ENCODE assay signal across 21 cellular contexts in genomic region chr21:42390696-42391095, GRCh38. TPM values are rescaled to one million over a fixed set of nuclear protein-coding genes. Genes with fewer than 3 reads are reported as not detected.
A peak's percentile ranks its signal among the peaks of the same experiment; 100 is the strongest.
DNase-seq lines count a peak whose midpoint lies in the region; ATAC-seq, FAIRE-seq and TF ChIP-seq lines count a peak whose summit lies in the region.
"Had no signal": no experiment of that assay in that cellular context is flagged by ENCODE, and none has a peak within 500 bp of the region (broad histone marks: within the 10 kb centered on the region; RNA-seq: fewer than 3 reads in every experiment).

No MANE protein-coding gene starts in this region.

- H3K27ac Mint-ChIP-seq in activated CD4-positive, alpha-beta T cell treated with anti-CD3 and anti-CD28 coated beads, Interleukin-2, amount 10 ng/mL, durations not matched to agents 24 days and 14 days = peak overlapping the region; percentile 6
- peak overlapping the region; percentile 29 for H3K27ac Mint-ChIP-seq in activated naive CD8-positive, alpha-beta T cell treated with anti-CD3 and anti-CD28 coated beads, Interleukin-2, amount 50 U/mL, for 24 hours
- H3K27ac Mint-ChIP-seq in stimulated activated memory B cell treated with anti-CD40 and anti-IgM and Interleukin-4, amounts not matched to agents 10 μg/mL and 1 μg/mL and 100 μg/mL, for 72 hours = peak overlapping the region; percentile 44

- H3K27me3 ChIP-seq in PC-3 (ENCODE audit: low read length) = no peaks in the 10 kb centered on the region
- no peaks in the 10 kb centered on the region for H3K27me3 ChIP-seq in mesendoderm (ENCODE audit: insufficient read depth, low read length, poor library complexity)

- no peak for ATAC-seq in PC-3
- no peak for ATAC-seq in activated naive CD8-positive, alpha-beta T cell treated with anti-CD3 and anti-CD28 coated beads, Interleukin-2, amount 50 U/mL, for 24 hours
- ATAC-seq in stimulated activated memory B cell treated with anti-CD40 and anti-IgM and Interleukin-4, amounts not matched to agents 10 μg/mL and 1 μg/mL and 100 μg/mL, for 72 hours = no peak
- ATAC-seq: HCT116 had no signal

- H3K4me3 Mint-ChIP-seq in activated CD4-positive, alpha-beta T cell treated with anti-CD3 and anti-CD28 coated beads, Interleukin-2, amount 10 ng/mL, durations not matched to agents 24 days and 14 days = no peak overlapping the region
- H3K4me3 Mint-ChIP-seq in activated naive CD8-positive, alpha-beta T cell treated with anti-CD3 and anti-CD28 coated beads, Interleukin-2, amount 50 U/mL, for 24 hours = no peak overlapping the region
- H3K4me3 Mint-ChIP-seq in stimulated activated memory B cell treated with anti-CD40 and anti-IgM and Interleukin-4, amounts not matched to agents 10 μg/mL and 1 μg/mL and 100 μg/mL, for 72 hours = no peak overlapping the region
- H3K4me3 Mint-ChIP-seq: CD14-positive monocyte had no signal

- H2AK5ac ChIP-seq in mesendoderm (ENCODE audit: low read length) = no peak overlapping the region

- H3K9ac ChIP-seq in PC-3 (ENCODE audit: low read length) (no peak overlapping the region), mesendoderm (ENCODE audit: low read length) (no peak overlapping the region)

- peaks cover 31% of the 10 kb centered on the region for H3K4me1 ChIP-seq in PC-3 (ENCODE audit: insufficient read depth, low read length)
- no peaks in the 10 kb centered on the region for H3K4me1 ChIP-seq in mesendoderm (ENCODE audit: control insufficient read depth, low read depth, low read length)

- H3K27ac ChIP-seq in PC-3 (ENCODE audit: low read length) = no peak overlapping the region
- no peak overlapping the region for H3K27ac ChIP-seq in mesendoderm (ENCODE audit: low read depth, low read length)

- POLR2A ChIA-PET in PC-3 (lab: Charles Lee; ENCODE audit: unreplicated experiment) = no interaction called here

- TSS peak; percentile 95 for BruUV-seq in PC-3 (replicated peaks; lab: Mats Ljungman, UMichigan)

- H2BK120ac ChIP-seq in mesendoderm (ENCODE audit: low read depth, low read length) = no peak overlapping the region

- H3K4ac ChIP-seq in mesendoderm (ENCODE audit: low read depth, low read length) = no peak overlapping the region

- H2AFZ ChIP-seq in PC-3 (ENCODE audit: low read length) = no peak overlapping the region

- no peak overlapping the region for H2BK15ac ChIP-seq in mesendoderm (replicated peaks; ENCODE audit: low read depth)

- H3F3A ChIP-seq in PC-3 (ENCODE audit: low read length, unreplicated experiment) = no peaks in the 10 kb centered on the region

- H3K36me3 Mint-ChIP-seq in activated CD4-positive, alpha-beta T cell treated with anti-CD3 and anti-CD28 coated beads, Interleukin-2, amount 10 ng/mL, durations not matched to agents 24 days and 14 days (ENCODE audit: low read depth) = peaks cover 63% of the 10 kb centered on the region
- H3K36me3 Mint-ChIP-seq in activated naive CD8-positive, alpha-beta T cell treated with anti-CD3 and anti-CD28 coated beads, Interleukin-2, amount 50 U/mL, for 24 hours (ENCODE audit: low read depth) = peaks cover 59% of the 10 kb centered on the region
- no peaks in the 10 kb centered on the region for H3K36me3 Mint-ChIP-seq in stimulated activated memory B cell treated with anti-CD40 and anti-IgM and Interleukin-4, amounts not matched to agents 10 μg/mL and 1 μg/mL and 100 μg/mL, for 72 hours
- H3K36me3 Mint-ChIP-seq: CD14-positive monocyte had no signal

- H3K9me3 Mint-ChIP-seq in activated CD4-positive, alpha-beta T cell treated with anti-CD3 and anti-CD28 coated beads, Interleukin-2, amount 10 ng/mL, durations not matched to agents 24 days and 14 days = no peaks in the 10 kb centered on the region
- no peaks in the 10 kb centered on the region for H3K9me3 Mint-ChIP-seq in activated naive CD8-positive, alpha-beta T cell treated with anti-CD3 and anti-CD28 coated beads, Interleukin-2, amount 50 U/mL, for 24 hours
- H3K9me3 Mint-ChIP-seq in stimulated activated memory B cell treated with anti-CD40 and anti-IgM and Interleukin-4, amounts not matched to agents 10 μg/mL and 1 μg/mL and 100 μg/mL, for 72 hours = no peaks in the 10 kb centered on the region

- H3K4me1 Mint-ChIP-seq in activated CD4-positive, alpha-beta T cell treated with anti-CD3 and anti-CD28 coated beads, Interleukin-2, amount 10 ng/mL, durations not matched to agents 24 days and 14 days = peaks cover 74% of the 10 kb centered on the region
- peaks cover 76% of the 10 kb centered on the region for H3K4me1 Mint-ChIP-seq in activated naive CD8-positive, alpha-beta T cell treated with anti-CD3 and anti-CD28 coated beads, Interleukin-2, amount 50 U/mL, for 24 hours
- peaks cover 45% of the 10 kb centered on the region for H3K4me1 Mint-ChIP-seq in stimulated activated memory B cell treated with anti-CD40 and anti-IgM and Interleukin-4, amounts not matched to agents 10 μg/mL and 1 μg/mL and 100 μg/mL, for 72 hours

- no peak overlapping the region for H4K5ac ChIP-seq in mesendoderm (ENCODE audit: low read length)

- H3K56ac ChIP-seq in mesendoderm (ENCODE audit: low read length) = no peak overlapping the region

- intact Hi-C loops in activated CD4-positive, alpha-beta T cell treated with anti-CD3 and anti-CD28 coated beads, Interleukin-2, amount 10 ng/mL, durations not matched to agents 24 days and 14 days (cut with micrococcal nuclease) = loop anchor here (2.0 to 5.0 kb wide), 3 partner anchors 14 to 203 kb away; no protein-coding TSS in a partner anchor
- intact Hi-C loops in PC-3 (cut with micrococcal nuclease) = no loop called here

- no peak for FAIRE-seq in H54 (lab: Jason Lieb, UNC)
- FAIRE-seq: A204.1, HTR-8/SVneo had no signal

- CTCF ChIA-PET in PC-3 (lab: Charles Lee) = no interaction called here

- TF ChIP-seq POLR2A in H54 (IDR thresholded peaks at IDR 0.05; ENCODE audit: low read depth, low read length) = no peak

- WGBS in mesendoderm (ENCODE audit: extremely low coverage, insufficient coverage, low lambda C conversion rate) = no CpG with 5 or more reads among the region's 2 CpGs

- no peaks in the 10 kb centered on the region for H3K9me2 ChIP-seq in PC-3 (replicated peaks; ENCODE audit: low read length)

- no peaks in the 10 kb centered on the region for H3K9me3 ChIP-seq in PC-3 (ENCODE audit: low read length)

- no peak for TF ChIP-seq CTCF in PC-3 (conservative IDR thresholded peaks at IDR 0.05; ENCODE audit: low read depth, low read length)

- H3K18ac ChIP-seq in mesendoderm (ENCODE audit: low read length) = no peak overlapping the region

- H4K20me1 ChIP-seq in PC-3 (ENCODE audit: low read length) = no peaks in the 10 kb centered on the region

- no peak overlapping the region for H2BK5ac ChIP-seq in mesendoderm (ENCODE audit: low read length)

- H3K36me3 ChIP-seq in PC-3 (ENCODE audit: low read depth, low read length) (no peaks in the 10 kb centered on the region), mesendoderm (ENCODE audit: control insufficient read depth, insufficient read depth, low read length) (no peaks in the 10 kb centered on the region)

- no peak overlapping the region for H4K8ac ChIP-seq in mesendoderm (ENCODE audit: low read depth, low read length)

- H3K27me3 Mint-ChIP-seq in activated CD4-positive, alpha-beta T cell treated with anti-CD3 and anti-CD28 coated beads, Interleukin-2, amount 10 ng/mL, durations not matched to agents 24 days and 14 days = no peaks in the 10 kb centered on the region
- peaks cover 5% of the 10 kb centered on the region for H3K27me3 Mint-ChIP-seq in activated naive CD8-positive, alpha-beta T cell treated with anti-CD3 and anti-CD28 coated beads, Interleukin-2, amount 50 U/mL, for 24 hours
- H3K27me3 Mint-ChIP-seq in stimulated activated memory B cell treated with anti-CD40 and anti-IgM and Interleukin-4, amounts not matched to agents 10 μg/mL and 1 μg/mL and 100 μg/mL, for 72 hours = peaks cover 46% of the 10 kb centered on the region

- H3K4me2 ChIP-seq in PC-3 (ENCODE audit: low read length) = no peak overlapping the region
- no peak overlapping the region for H3K4me2 ChIP-seq in mesendoderm (ENCODE audit: low read length)

- no peaks in the 10 kb centered on the region for H3K79me1 ChIP-seq in mesendoderm (ENCODE audit: low read length)

- no peak for DNase-seq in activated CD4-positive, alpha-beta T cell treated with anti-CD3 and anti-CD28 coated beads, Interleukin-2, amount 10 ng/mL, durations not matched to agents 24 days and 14 days
- no peak for DNase-seq in activated CD4-positive, alpha-beta T cell treated with anti-CD3 and anti-CD28 coated beads for 48 hours
- DNase-seq in PC-3 (no peak), H54 (ENCODE audit: insufficient read length, low spot score) (no peak), mesendoderm (no peak), DMS 273 (lab: John Stamatoyannopoulos, UW; ENCODE audit: unreplicated experiment) (no peak)
- no peak for DNase-seq in activated naive CD8-positive, alpha-beta T cell treated with anti-CD3 and anti-CD28 coated beads, Interleukin-2, amount 50 U/mL, for 24 hours
- DNase-seq: Calu3, DMS79, NCI-H146, NCI-H2081 treated with DMSO at 0.1 percent for 48 hours, NCI-H2227 treated with DMSO at 0.1 percent for 48 hours, NCI-H526, RPMI8226 had no signal

- H3K79me2 ChIP-seq in PC-3 (ENCODE audit: low read length) (no peaks in the 10 kb centered on the region), mesendoderm (ENCODE audit: control insufficient read depth, insufficient read depth, low read length) (no peaks in the 10 kb centered on the region)

- no peak overlapping the region for H3K23ac ChIP-seq in mesendoderm (ENCODE audit: low read length)

- H3K4me3 ChIP-seq in PC-3 (ENCODE audit: low read length) (no peak overlapping the region), mesendoderm (ENCODE audit: low read length) (no peak overlapping the region)

RNA-seq across cellular contexts. Expression of gene TMPRSS3, which starts 5.2 kb away (rescaled TPM):
- total RNA-seq in activated CD4-positive, alpha-beta T cell treated with anti-CD3 and anti-CD28 coated beads, Interleukin-2, amount 10 ng/mL, durations not matched to agents 24 days and 14 days = 56.9 and 58.7 TPM in 2 replicates
- not detected in 2 replicates for total RNA-seq in PC-3 (2014; rRNA removed)
- 0.01 TPM for polyA plus RNA-seq in mesendoderm (2013, experiment 1 of 2)
- 0.03 TPM for polyA plus RNA-seq in mesendoderm (2013, experiment 2 of 2)
- total RNA-seq: G401, OCI-LY7 had no signal

RNA-seq across cellular contexts. Expression of gene UBASH3A, which starts 13.0 kb away (rescaled TPM):
- 61.4 and 65.7 TPM in 2 replicates for total RNA-seq in activated CD4-positive, alpha-beta T cell treated with anti-CD3 and anti-CD28 coated beads, Interleukin-2, amount 10 ng/mL, durations not matched to agents 24 days and 14 days
- 1.0 TPM in 1 of 2 replicates, not detected in the other for total RNA-seq in PC-3 (2014; rRNA removed)
- polyA plus RNA-seq in mesendoderm (2013, experiment 1 of 2) = not detected
- not detected for polyA plus RNA-seq in mesendoderm (2013, experiment 2 of 2)
- total RNA-seq: Calu3, G401, OCI-LY7 had no signal
- polyA plus RNA-seq: CD14-positive monocyte had no signal

RNA-seq across cellular contexts. Expression of gene TFF1, which starts 24.4 kb away (rescaled TPM):
- total RNA-seq in activated CD4-positive, alpha-beta T cell treated with anti-CD3 and anti-CD28 coated beads, Interleukin-2, amount 10 ng/mL, durations not matched to agents 24 days and 14 days = not detected in 2 replicates
- 99.2 and 111 TPM in 2 replicates for total RNA-seq in PC-3 (2014; rRNA removed)
- polyA plus RNA-seq in mesendoderm (2013, experiment 1 of 2) = not detected
- polyA plus RNA-seq in mesendoderm (2013, experiment 2 of 2) = not detected
- total RNA-seq: Calu3, G401, OCI-LY7 had no signal
- polyA plus RNA-seq: CD14-positive monocyte had no signal

RNA-seq across cellular contexts. Expression of gene TFF2, which starts 39.9 kb away (rescaled TPM):
- not detected in 2 replicates for total RNA-seq in activated CD4-positive, alpha-beta T cell treated with anti-CD3 and anti-CD28 coated beads, Interleukin-2, amount 10 ng/mL, durations not matched to agents 24 days and 14 days
- total RNA-seq in PC-3 (2014; rRNA removed) = 21.1 and 22.9 TPM in 2 replicates
- not detected for polyA plus RNA-seq in mesendoderm (2013, experiment 1 of 2)
- 0.06 TPM for polyA plus RNA-seq in mesendoderm (2013, experiment 2 of 2)
- total RNA-seq: Calu3, G401, OCI-LY7 had no signal
- polyA plus RNA-seq: CD14-positive monocyte had no signal

Comparison
In these comparisons a context has a peak if more than half of its experiments do, and no peak if none do; other contexts are left out.
1. RNA of gene TMPRSS3, which starts 5.2 kb away (total RNA-seq): 56.9 to 58.7 TPM in activated CD4-positive, alpha-beta T cell treated with anti-CD3 and anti-CD28 coated beads, Interleukin-2, amount 10 ng/mL, durations not matched to agents 24 days and 14 days; not detected in PC-3; every median in the first group is over 10 times any median in the second.
2. RNA of gene UBASH3A, which starts 13.0 kb away (total RNA-seq): 61.4 to 65.7 TPM in activated CD4-positive, alpha-beta T cell treated with anti-CD3 and anti-CD28 coated beads, Interleukin-2, amount 10 ng/mL, durations not matched to agents 24 days and 14 days; 1.0 TPM in PC-3; every median in the first group is over 10 times any median in the second.
3. RNA of gene TFF1, which starts 24.4 kb away (total RNA-seq): 99.2 to 111 TPM in PC-3; not detected in activated CD4-positive, alpha-beta T cell treated with anti-CD3 and anti-CD28 coated beads, Interleukin-2, amount 10 ng/mL, durations not matched to agents 24 days and 14 days; every median in the first group is over 100 times any median in the second.
4. Peak in every context shown above with its lines, with median percentiles within 50 percentile points of each other: H3K27ac Mint-ChIP-seq.